In the genomic region with DNA sequence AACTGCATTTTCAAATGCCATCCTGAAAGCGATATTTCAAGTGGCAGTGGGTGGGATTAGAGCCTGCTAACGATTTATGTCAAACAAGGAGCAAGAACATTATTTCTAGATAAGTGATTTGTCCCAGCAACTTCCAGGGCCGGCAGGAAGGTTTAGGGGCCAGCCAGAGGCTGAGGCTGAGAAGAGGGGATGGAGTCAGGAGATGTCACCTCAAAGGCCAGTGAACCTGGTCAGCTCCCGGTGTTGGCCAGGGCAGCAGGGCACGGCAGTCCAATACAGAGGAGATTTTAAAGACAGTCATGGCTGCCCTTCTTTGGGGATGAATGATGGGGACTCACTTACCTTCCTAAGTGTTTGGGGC, we compare ENCODE assay signal across 9 cellular contexts.
DNase-seq lines count a peak whose midpoint lies in the region; ATAC-seq and TF ChIP-seq lines count a peak whose summit lies in the region.
"Had no signal": no experiment of that assay in that cellular context is flagged by ENCODE, and none has a peak within 500 bp of the region (broad histone marks: within the 10 kb centered on the region; RNA-seq: fewer than 3 reads in every experiment).

No MANE protein-coding gene starts in this region.

- H3K27me3 ChIP-seq in SK-N-SH (ENCODE audit: insufficient read depth) (no peaks in the 10 kb centered on the region), layer of hippocampus (ENCODE audit: control insufficient read depth, insufficient read depth, low read length) (no peaks in the 10 kb centered on the region), stomach smooth muscle (ENCODE audit: control insufficient read depth in 1 of 2, insufficient read depth in 2 of 2, low read length in 2 of 2) (no peaks in the 10 kb centered on the region)

- peaks cover 51% of the 10 kb centered on the region for H3K4me1 Mint-ChIP-seq in activated T-helper 2 cell treated with anti-CD3 and anti-CD28 coated beads, Interferon-gamma antibody, Interleukin-2, Interleukin-4, amounts not matched to agents 10 μg/mL and 5 μg/mL and 100 μg/mL, durations not matched to agents 14 hours and 24 hours and 36 hours (ENCODE audit: low read depth)

- no peak for TF ChIP-seq EP300 in SK-N-SH (IDR thresholded peaks at IDR 0.05; ENCODE audit: borderline replicate concordance in 1 of 2, low read depth in 1 of 2, low read length in 1 of 2)

- CTCF ChIA-PET in SK-N-SH (lab: Yijun Ruan, JAX): interaction anchor here (0.7 to 2.8 kb wide), 8 partner anchors 8 to 48 kb away, joined by 3 to 8 read pairs (median 3); no protein-coding TSS in a partner anchor

- H3K4me2 ChIP-seq in SK-N-SH: peak overlapping the region; percentile 95
- H3K4me2 ChIP-seq: A549 had no signal

- TF ChIP-seq RAD21 in SK-N-SH (IDR thresholded peaks at IDR 0.05; ENCODE audit: low read length): no peak

- H3K4me1 ChIP-seq in SK-N-SH (ENCODE audit: control insufficient read depth in 1 of 2, insufficient read depth in 2 of 2, low read depth in 1 of 2, low read length in 1 of 2): peaks cover 64 to 85% of the 10 kb centered on the region in 2 experiments
- peaks cover 82% of the 10 kb centered on the region for H3K4me1 ChIP-seq in stomach smooth muscle (ENCODE audit: control insufficient read depth, insufficient read depth, low read length)

- peaks cover 27% of the 10 kb centered on the region for H3K36me3 Mint-ChIP-seq in activated T-helper 2 cell treated with anti-CD3 and anti-CD28 coated beads, Interferon-gamma antibody, Interleukin-2, Interleukin-4, amounts not matched to agents 10 μg/mL and 5 μg/mL and 100 μg/mL, durations not matched to agents 14 hours and 24 hours and 36 hours (ENCODE audit: low read depth)

- H2AFZ ChIP-seq in SK-N-SH (ENCODE audit: low read depth): no peak overlapping the region

- H3K79me2 ChIP-seq in SK-N-SH (ENCODE audit: insufficient read depth): peaks cover 70% of the 10 kb centered on the region

- H3K4me3 ChIP-seq in SK-N-SH (ENCODE audit: low read depth in 2 of 2, low read length in 1 of 2) (peak overlapping the region; percentile 44 to 53; a peak in 3 of 4 replicates), stomach smooth muscle (ENCODE audit: low read length in 2 of 2) (peak overlapping the region; percentile 3 to 61)
- H3K4me3 ChIP-seq: A549 had no signal

- H3K27ac ChIP-seq in SK-N-SH (ENCODE audit: low read depth in 2 of 2, low read length in 1 of 2): peak overlapping the region; percentile 72 to 99; a peak in 3 of 4 replicates
- peak overlapping the region; percentile 46 for H3K27ac ChIP-seq in layer of hippocampus (ENCODE audit: low read depth, low read length)
- peak overlapping the region; percentile 67 for H3K27ac ChIP-seq in stomach smooth muscle (ENCODE audit: low read length)
- H3K27ac ChIP-seq: A549 had no signal

- no peaks in the 10 kb centered on the region for H3K9me3 ChIP-seq in SK-N-SH
- H3K9me3 ChIP-seq in stomach smooth muscle (ENCODE audit: control insufficient read depth in 2 of 2, low read length in 2 of 2): no peaks in the 10 kb centered on the region
- H3K9me3 ChIP-seq: A549 had no signal

- POLR2A ChIA-PET in SK-N-SH (lab: Yijun Ruan, JAX): interaction anchor here (0.6 to 12.6 kb wide), 8 partner anchors 10 to 45 kb away, joined by 3 to 237 read pairs (median 6); no protein-coding TSS in a partner anchor

- H4K20me1 ChIP-seq in SK-N-SH (ENCODE audit: insufficient read depth): peaks cover 37% of the 10 kb centered on the region

- H3K36me3 ChIP-seq in SK-N-SH (replicated peaks in 1 of 2; ENCODE audit: control insufficient read depth in 1 of 2, insufficient read depth in 2 of 2, low read length in 1 of 2): no peaks in the 10 kb centered on the region
- no peaks in the 10 kb centered on the region for H3K36me3 ChIP-seq in stomach smooth muscle (ENCODE audit: control insufficient read depth in 2 of 2, insufficient read depth in 2 of 2, low read length in 2 of 2)

- no peaks in the 10 kb centered on the region for H3K9me3 Mint-ChIP-seq in activated T-helper 2 cell treated with anti-CD3 and anti-CD28 coated beads, Interferon-gamma antibody, Interleukin-2, Interleukin-4, amounts not matched to agents 10 μg/mL and 5 μg/mL and 100 μg/mL, durations not matched to agents 14 hours and 24 hours and 36 hours

- H3K4me3 Mint-ChIP-seq in activated T-helper 2 cell treated with anti-CD3 and anti-CD28 coated beads, Interferon-gamma antibody, Interleukin-2, Interleukin-4, amounts not matched to agents 10 μg/mL and 5 μg/mL and 100 μg/mL, durations not matched to agents 14 hours and 24 hours and 36 hours (ENCODE audit: low read depth): peak overlapping the region; percentile 83

- H3F3A ChIP-seq in SK-N-SH (replicated peaks; ENCODE audit: insufficient read depth): peaks cover 29% of the 10 kb centered on the region

- ATAC-seq in SK-N-SH treated with all-trans-retinoic acid at 6 μM for 48 hours (no peak), HG02981 (IDR thresholded peaks at IDR 0.05; ENCODE audit: unreplicated experiment) (no peak), GM21576 (IDR thresholded peaks at IDR 0.05; ENCODE audit: unreplicated experiment) (no peak), HG03565 (IDR thresholded peaks at IDR 0.05; ENCODE audit: unreplicated experiment) (no peak)
- ATAC-seq: A549 had no signal

- peak overlapping the region; percentile 92 for H3K27ac Mint-ChIP-seq in activated T-helper 2 cell treated with anti-CD3 and anti-CD28 coated beads, Interferon-gamma antibody, Interleukin-2, Interleukin-4, amounts not matched to agents 10 μg/mL and 5 μg/mL and 100 μg/mL, durations not matched to agents 14 hours and 24 hours and 36 hours

- no peak for DNase-seq in SK-N-SH
- DNase-seq in activated T-helper 2 cell treated with anti-CD3 and anti-CD28 coated beads, Interferon-gamma antibody, Interleukin-2, Interleukin-4, amounts not matched to agents 10 μg/mL and 5 μg/mL and 100 μg/mL, durations not matched to agents 14 hours and 24 hours and 36 hours (ENCODE audit: low spot score): no peak

- no peaks in the 10 kb centered on the region for H3K27me3 Mint-ChIP-seq in activated T-helper 2 cell treated with anti-CD3 and anti-CD28 coated beads, Interferon-gamma antibody, Interleukin-2, Interleukin-4, amounts not matched to agents 10 μg/mL and 5 μg/mL and 100 μg/mL, durations not matched to agents 14 hours and 24 hours and 36 hours (ENCODE audit: low read depth)

- WGBS in SK-N-SH (ENCODE audit: low lambda C conversion rate): 75% methylated on average over 5 of the region's 5 CpGs

- peak overlapping the region; percentile 48; the same call in 1 of the 2 replicates for H3K9ac ChIP-seq in SK-N-SH
- H3K9ac ChIP-seq in stomach smooth muscle (ENCODE audit: low read length in 2 of 2): peak overlapping the region in 1 of 2 donors; percentile 45

- no peaks in the 10 kb centered on the region for H3K9me2 ChIP-seq in SK-N-SH

- TF ChIP-seq CTCF in SK-N-SH (IDR thresholded peaks at IDR 0.05): no peak

- intact Hi-C loops in activated T-helper 2 cell treated with anti-CD3 and anti-CD28 coated beads, Interferon-gamma antibody, Interleukin-2, Interleukin-4, amounts not matched to agents 10 μg/mL and 5 μg/mL and 100 μg/mL, durations not matched to agents 14 hours and 24 hours and 36 hours (cut with micrococcal nuclease): loop anchor here (5.0 kb wide), 3 partner anchors 91 to 1194 kb away; a partner anchor contains a TSS

TF ChIP-seq in SK-N-SH, 30 proteins besides CTCF, POLR2A, EP300 and RAD21:
- TF ChIP-seq, protein P1, sequence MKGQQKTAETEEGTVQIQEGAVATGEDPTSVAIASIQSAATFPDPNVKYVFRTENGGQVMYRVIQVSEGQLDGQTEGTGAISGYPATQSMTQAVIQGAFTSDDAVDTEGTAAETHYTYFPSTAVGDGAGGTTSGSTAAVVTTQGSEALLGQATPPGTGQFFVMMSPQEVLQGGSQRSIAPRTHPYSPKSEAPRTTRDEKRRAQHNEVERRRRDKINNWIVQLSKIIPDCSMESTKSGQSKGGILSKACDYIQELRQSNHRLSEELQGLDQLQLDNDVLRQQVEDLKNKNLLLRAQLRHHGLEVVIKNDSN (IDR thresholded peaks at IDR 0.05; ENCODE audit: borderline replicate concordance, low read depth): no peak
- no peak for TF ChIP-seq TCF12 (IDR thresholded peaks at IDR 0.05)
- TF ChIP-seq TEAD4 (IDR thresholded peaks at IDR 0.05; ENCODE audit: borderline replicate concordance, insufficient read depth): no peak
- no peak for TF ChIP-seq RCOR1 (IDR thresholded peaks at IDR 0.05; ENCODE audit: low read length)
- no peak for TF ChIP-seq CHD2 (IDR thresholded peaks at IDR 0.05; ENCODE audit: low read length, partially characterized antibody)
TF ChIP-seq in SK-N-SH: peak in this region for 0.

TF ChIP-seq in SK-N-SH treated with all-trans-retinoic acid at 6 μM for 48 hours, 23 proteins besides CTCF, POLR2A, EP300 and RAD21 (continues in another document):
- TF ChIP-seq ZNF70 (CRISPR knock-in tag; IDR thresholded peaks at IDR 0.05) (no peak), ZNF8 (CRISPR knock-in tag; IDR thresholded peaks at IDR 0.05) (no peak), PPARA (CRISPR knock-in tag; IDR thresholded peaks at IDR 0.05; ENCODE audit: borderline replicate concordance) (no peak), TCF4 (CRISPR knock-in tag; IDR thresholded peaks at IDR 0.05; ENCODE audit: borderline replicate concordance) (no peak), ESRRG (CRISPR knock-in tag; IDR thresholded peaks at IDR 0.05) (no peak)
- TF ChIP-seq, protein P2, sequence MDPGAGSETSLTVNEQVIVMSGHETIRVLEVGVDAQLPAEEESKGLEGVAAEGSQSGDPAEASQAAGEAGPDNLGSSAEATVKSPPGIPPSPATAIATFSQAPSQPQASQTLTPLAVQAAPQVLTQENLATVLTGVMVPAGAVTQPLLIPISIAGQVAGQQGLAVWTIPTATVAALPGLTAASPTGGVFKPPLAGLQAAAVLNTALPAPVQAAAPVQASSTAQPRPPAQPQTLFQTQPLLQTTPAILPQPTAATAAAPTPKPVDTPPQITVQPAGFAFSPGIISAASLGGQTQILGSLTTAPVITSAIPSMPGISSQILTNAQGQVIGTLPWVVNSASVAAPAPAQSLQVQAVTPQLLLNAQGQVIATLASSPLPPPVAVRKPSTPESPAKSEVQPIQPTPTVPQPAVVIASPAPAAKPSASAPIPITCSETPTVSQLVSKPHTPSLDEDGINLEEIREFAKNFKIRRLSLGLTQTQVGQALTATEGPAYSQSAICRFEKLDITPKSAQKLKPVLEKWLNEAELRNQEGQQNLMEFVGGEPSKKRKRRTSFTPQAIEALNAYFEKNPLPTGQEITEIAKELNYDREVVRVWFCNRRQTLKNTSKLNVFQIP (CRISPR knock-in tag; IDR thresholded peaks at IDR 0.05; ENCODE audit: borderline replicate concordance, low read depth): no peak
